Comparison of ENCODE assay signal across 1 cellular context in genomic region chr11:66606608-66607007, GRCh38. TPM values are rescaled to one million over a fixed set of nuclear protein-coding genes. Genes with fewer than 3 reads are reported as not detected.
"Had no signal": no experiment of that assay in that cellular context is flagged by ENCODE, and none has a peak within 500 bp of the region (broad histone marks: within the 10 kb centered on the region; RNA-seq: fewer than 3 reads in every experiment).

No MANE protein-coding gene starts in this region.

RNA-seq across cellular contexts. Expression of gene CCDC87, which starts 13.7 kb away (rescaled TPM):
- total RNA-seq: activated CD4-positive, alpha-beta memory T cell treated with anti-CD3 and anti-CD28 coated beads, Interleukin-2, amount 10 ng/mL, durations not matched to agents 7 days and 5 days had no signal
